8 cellular contexts compared by ENCODE assay signal in genomic region chr2:24456610-24457556, GRCh38. TPM values are rescaled to one million over a fixed set of nuclear protein-coding genes. Genes with fewer than 3 reads are reported as not detected.
A peak's percentile ranks its signal among the peaks of the same experiment; 100 is the strongest.
DNase-seq lines count a peak whose midpoint lies in the region; ATAC-seq and TF ChIP-seq lines count a peak whose summit lies in the region.

No MANE protein-coding gene starts in this region.

- POLR2A ChIA-PET in naive thymus-derived CD4-positive, alpha-beta T cell (lab: Charles Lee): no interaction called here

- no peak overlapping the region for H3K4me3 Mint-ChIP-seq in T-helper 2 cell treated with Interferon-gamma antibody and Interleukin-4, amounts not matched to agents 5 μg/mL and 100 μg/mL, for 36 hours
- no peak overlapping the region for H3K4me3 Mint-ChIP-seq in naive thymus-derived CD4-positive, alpha-beta T cell

- H3K4me3 ChIP-seq in RWPE2 (ENCODE audit: severe bottlenecking) (no peak overlapping the region), gastrocnemius medialis (no peak overlapping the region)
- H3K4me3 ChIP-seq in naive thymus-derived CD4-positive, alpha-beta T cell (ENCODE audit: low read length): no peak overlapping the region

- H3K36me3 ChIP-seq in RWPE2 (ENCODE audit: low read depth) (no peaks in the 10 kb centered on the region), gastrocnemius medialis (no peaks in the 10 kb centered on the region)
- no peaks in the 10 kb centered on the region for H3K36me3 ChIP-seq in naive thymus-derived CD4-positive, alpha-beta T cell (ENCODE audit: control insufficient read depth in 2 of 3, insufficient read depth in 3 of 3, low read length in 3 of 3)

- TF ChIP-seq POLR2A in gastrocnemius medialis (IDR thresholded peaks at IDR 0.05): no peak

- DNase-seq in GM04503 (ENCODE audit: low read depth): peak; percentile 44
- no peak for DNase-seq in RWPE2 (ENCODE audit: low spot score)
- peak; percentile 77 for DNase-seq in fibroblast of peridontal ligament (ENCODE audit: extremely low read depth)
- peak; percentile 88 to 92 for DNase-seq in gastrocnemius medialis
- no peak for DNase-seq in DMS153 treated with DMSO at 0.1 percent for 48 hours (lab: John Stamatoyannopoulos, UW; ENCODE audit: unreplicated experiment)
- no peak for DNase-seq in NCI-H2196 (lab: John Stamatoyannopoulos, UW; ENCODE audit: unreplicated experiment)
- no peak for DNase-seq in T-helper 2 cell treated with Interferon-gamma antibody and Interleukin-4, amounts not matched to agents 5 μg/mL and 100 μg/mL, for 36 hours (ENCODE audit: low spot score)
- DNase-seq in naive thymus-derived CD4-positive, alpha-beta T cell: no peak

- H3K36me3 Mint-ChIP-seq in T-helper 2 cell treated with Interferon-gamma antibody and Interleukin-4, amounts not matched to agents 5 μg/mL and 100 μg/mL, for 36 hours (ENCODE audit: low read depth): no peaks in the 10 kb centered on the region
- H3K36me3 Mint-ChIP-seq in naive thymus-derived CD4-positive, alpha-beta T cell: no peaks in the 10 kb centered on the region

- no peaks in the 10 kb centered on the region for H3K4me1 ChIP-seq in RWPE2 (ENCODE audit: insufficient read depth, poor library complexity, severe bottlenecking)
- peaks cover 28 to 43% of the 10 kb centered on the region in 2 donors for H3K4me1 ChIP-seq in gastrocnemius medialis
- H3K4me1 ChIP-seq in naive thymus-derived CD4-positive, alpha-beta T cell (ENCODE audit: control insufficient read depth in 2 of 2, insufficient read depth in 2 of 2, low read length in 2 of 2): no peaks in the 10 kb centered on the region

- H3K4me1 Mint-ChIP-seq in T-helper 2 cell treated with Interferon-gamma antibody and Interleukin-4, amounts not matched to agents 5 μg/mL and 100 μg/mL, for 36 hours (ENCODE audit: low read depth): peaks cover 3% of the 10 kb centered on the region
- H3K4me1 Mint-ChIP-seq in naive thymus-derived CD4-positive, alpha-beta T cell: peaks cover 0 to 10% (median 0%) of the 10 kb centered on the region in 7 donors

- in situ Hi-C loops in gastrocnemius medialis (cut with MboI; ENCODE audit: low sequenced_read_pairs in 4 of 4): no loop called here

- no peak overlapping the region for H3K27ac Mint-ChIP-seq in T-helper 2 cell treated with Interferon-gamma antibody and Interleukin-4, amounts not matched to agents 5 μg/mL and 100 μg/mL, for 36 hours
- no peak overlapping the region for H3K27ac Mint-ChIP-seq in naive thymus-derived CD4-positive, alpha-beta T cell

- H3K9me3 Mint-ChIP-seq in T-helper 2 cell treated with Interferon-gamma antibody and Interleukin-4, amounts not matched to agents 5 μg/mL and 100 μg/mL, for 36 hours: no peaks in the 10 kb centered on the region
- H3K9me3 Mint-ChIP-seq in naive thymus-derived CD4-positive, alpha-beta T cell: peaks cover 0 to 2% (median 0%) of the 10 kb centered on the region in 11 donors

- ATAC-seq in RWPE2 (ENCODE audit: low read depth) (peak; percentile 100), gastrocnemius medialis (peak; percentile 97 to 98)
- ATAC-seq in naive thymus-derived CD4-positive, alpha-beta T cell: no peak

- H3K9me3 ChIP-seq in RWPE2 (ENCODE audit: severe bottlenecking): no peaks in the 10 kb centered on the region
- H3K9me3 ChIP-seq in gastrocnemius medialis: no peaks in the 10 kb centered on the region
- no peaks in the 10 kb centered on the region for H3K9me3 ChIP-seq in naive thymus-derived CD4-positive, alpha-beta T cell (ENCODE audit: control insufficient read depth in 2 of 3, low read length in 3 of 3)

- H3K27ac ChIP-seq in RWPE2 (ENCODE audit: poor library complexity, severe bottlenecking) (no peak overlapping the region), gastrocnemius medialis (peak overlapping the region; percentile 63 to 88 (median 86))
- no peak overlapping the region for H3K27ac ChIP-seq in naive thymus-derived CD4-positive, alpha-beta T cell (ENCODE audit: low read depth, low read length)

- intact Hi-C loops in gastrocnemius medialis (cut with DNase I; ENCODE audit: low total_unique reads): loop anchor here (1.0 kb wide), 1 partner anchor 33 kb away; no protein-coding TSS in a partner anchor
- intact Hi-C loops in naive thymus-derived CD4-positive, alpha-beta T cell (cut with micrococcal nuclease): no loop called here

- H3K27me3 Mint-ChIP-seq in T-helper 2 cell treated with Interferon-gamma antibody and Interleukin-4, amounts not matched to agents 5 μg/mL and 100 μg/mL, for 36 hours (ENCODE audit: low read depth): peaks cover 8% of the 10 kb centered on the region
- peaks cover 0 to 9% (median 0%) of the 10 kb centered on the region in 5 donors for H3K27me3 Mint-ChIP-seq in naive thymus-derived CD4-positive, alpha-beta T cell

- CTCF ChIA-PET in naive thymus-derived CD4-positive, alpha-beta T cell (lab: Charles Lee): no interaction called here

- TF ChIP-seq CTCF in RWPE2 (IDR thresholded peaks at IDR 0.05; ENCODE audit: poor library complexity, severe bottlenecking) (no peak), gastrocnemius medialis (IDR thresholded peaks at IDR 0.05 in 4 of 5, conservative IDR thresholded peaks at IDR 0.05 in 1 of 5) (peak in 1 of 5 experiments; percentile 25)

- H3K27me3 ChIP-seq in RWPE2 (ENCODE audit: insufficient read depth, poor library complexity, severe bottlenecking) (no peaks in the 10 kb centered on the region), gastrocnemius medialis (no peaks in the 10 kb centered on the region)
- H3K27me3 ChIP-seq in naive thymus-derived CD4-positive, alpha-beta T cell (ENCODE audit: control insufficient read depth in 2 of 2, insufficient read depth in 2 of 2, low read length in 2 of 2): no peaks in the 10 kb centered on the region

RNA-seq across cellular contexts. Expression of gene NCOA1, which starts 34.2 kb away (rescaled TPM):
- 10 to 100 TPM; 33.9 to 91.2 (median 60.1) TPM for total RNA-seq in gastrocnemius medialis
- total RNA-seq in naive thymus-derived CD4-positive, alpha-beta T cell: 10 to 100 TPM; 20.9 to 72.8 (median 46.6) TPM
- polyA plus RNA-seq in naive thymus-derived CD4-positive, alpha-beta T cell: 10 to 100 TPM; 13.2 to 20.7 TPM

Comparison
In these comparisons a context has a peak if more than half of its experiments do, and no peak if none do; other contexts are left out.
1. DNase-seq: peak in GM04503 (single experiment), fibroblast of peridontal ligament (single experiment) and gastrocnemius medialis (2 of 2); none in RWPE2 (single experiment), DMS153 treated with DMSO at 0.1 percent for 48 hours (single experiment), NCI-H2196 (single experiment), T-helper 2 cell treated with Interferon-gamma antibody and Interleukin-4, amounts not matched to agents 5 μg/mL and 100 μg/mL, for 36 hours (single experiment) and naive thymus-derived CD4-positive, alpha-beta T cell (0 of 9).
2. H3K27ac ChIP-seq: peak in gastrocnemius medialis (4 of 4); none in RWPE2 (single experiment) and naive thymus-derived CD4-positive, alpha-beta T cell (single experiment).